ENCODE assay signal across 36 cellular contexts in the genomic region with DNA sequence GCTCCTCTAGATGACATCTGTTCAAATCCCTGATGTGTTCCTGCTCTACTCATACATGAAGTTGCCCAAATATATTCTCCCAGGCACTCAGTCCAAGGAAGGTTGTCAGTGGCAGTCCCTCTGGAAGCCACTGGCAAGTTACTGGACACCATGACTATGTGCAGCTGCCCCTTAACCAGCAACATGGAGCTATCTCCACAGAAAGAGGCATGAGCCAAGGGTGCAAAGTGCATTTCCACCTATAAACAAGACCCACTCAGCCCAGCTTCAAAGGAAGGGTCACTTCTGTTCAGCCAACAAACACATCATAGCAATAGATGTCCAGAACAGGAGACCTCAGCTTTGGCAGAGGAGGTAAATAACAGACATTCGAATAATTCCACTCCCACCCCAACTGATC.
"Had no signal": no experiment of that assay in that cellular context is flagged by ENCODE, and none has a peak within 500 bp of the region (broad histone marks: within the 10 kb centered on the region; RNA-seq: fewer than 3 reads in every experiment).

No MANE protein-coding gene starts in this region.

- H3K4me2 ChIP-seq: KMS-11, PC-9 had no signal

- H3K27ac ChIP-seq: brain microvascular endothelial cell, KMS-11, PC-9, RWPE1, SK-N-MC had no signal

- H3K4me3 Mint-ChIP-seq: activated B cell treated with CpG ODN at 0.5 μM for 24 hours; activated CD4-positive, alpha-beta memory T cell treated with anti-CD3 and anti-CD28 coated beads for 36 hours; activated naive CD4-positive, alpha-beta T cell treated with anti-CD3 and anti-CD28 coated beads for 36 hours; activated naive CD8-positive, alpha-beta T cell; activated naive CD8-positive, alpha-beta T cell treated with anti-CD3 and anti-CD28 coated beads, Interleukin-2, amount 50 U/mL, for 24 hours; activated T-cell treated with anti-CD3 and anti-CD28 coated beads, Interleukin-2, amount 50 U/mL, for 4 hours; activated T-helper 1 cell treated with anti-CD3 and anti-CD28 coated beads, Interleukin-12 subunit alpha, Interleukin-12 subunit beta, Interleukin-2, Interleukin-4 antibody, amounts not matched to agents 30 ng/mL and 10 ng/mL and 1 ng/mL, durations not matched to agents 14 hours and 24 hours and 36 hours; T-helper 1 cell treated with Interleukin-12 subunit alpha and Interleukin-12 subunit beta and Interleukin-4 antibody, amounts not matched to agents 30 μg/mL and 1 μg/mL, for 36 hours; T-helper 2 cell treated with Interferon-gamma antibody and Interleukin-4, amounts not matched to agents 5 μg/mL and 100 μg/mL, for 36 hours had no signal

- H3K36me3 ChIP-seq: brain microvascular endothelial cell had no signal

- DNase-seq: activated B cell treated with CpG ODN at 0.5 μM for 24 hours; activated CD4-positive, alpha-beta memory T cell treated with anti-CD3 and anti-CD28 coated beads for 36 hours; activated CD4-positive, alpha-beta T cell treated with anti-CD3 and anti-CD28 coated beads for 4 hours; activated CD4-positive, alpha-beta T cell treated with anti-CD3 and anti-CD28 coated beads, Interleukin-2, amount 50 U/mL, for 1 hour; activated CD4-positive, CD25-positive, alpha-beta regulatory T cell treated with anti-CD3 and anti-CD28 coated beads, Interleukin-2, amount 50 U/mL, for 72 hours; activated CD8-positive, alpha-beta memory T cell treated with anti-CD3 and anti-CD28 coated beads, Interleukin-2, amount 50 U/mL, for 4 hours; activated gamma-delta T cell treated with Interleukin-2 at 50 U/mL for 16 hours; activated naive CD4-positive, alpha-beta T cell treated with anti-CD3 and anti-CD28 coated beads for 36 hours; activated naive CD8-positive, alpha-beta T cell treated with anti-CD3 and anti-CD28 coated beads, Interleukin-2, amount 50 U/mL, for 24 hours; activated T-cell treated with anti-CD3 and anti-CD28 coated beads for 4 hours; activated T-cell treated with anti-CD3 and anti-CD28 coated beads, Interleukin-2, amount 50 U/mL, for 4 hours; anterior cingulate cortex; brain microvascular endothelial cell; central memory CD4-positive, alpha-beta T cell; MM.1S; MV-4-11; NCI-H1092; NCI-H1436 treated with DMSO at 0.1 percent for 48 hours; NCI-H1694 treated with DMSO at 0.1 percent for 48 hours; NCI-H2029; NCI-H2171; NCI-H510A; NCI-H526; NCI-H748 treated with DMSO at 0.1 percent for 48 hours; NK-92 treated with Interleukin-12 subunit alpha and Interleukin-12 subunit beta, amount 100 ng/mL, for 24 hours; PC-9; SIG-M5 had no signal

- H3K27ac Mint-ChIP-seq: activated B cell treated with CpG ODN at 0.5 μM for 24 hours; activated CD4-positive, alpha-beta memory T cell treated with anti-CD3 and anti-CD28 coated beads for 36 hours; activated naive CD4-positive, alpha-beta T cell treated with anti-CD3 and anti-CD28 coated beads for 36 hours; activated naive CD8-positive, alpha-beta T cell; activated naive CD8-positive, alpha-beta T cell treated with anti-CD3 and anti-CD28 coated beads, Interleukin-2, amount 50 U/mL, for 24 hours; activated T-helper 1 cell treated with anti-CD3 and anti-CD28 coated beads, Interleukin-12 subunit alpha, Interleukin-12 subunit beta, Interleukin-2, Interleukin-4 antibody, amounts not matched to agents 30 ng/mL and 10 ng/mL and 1 ng/mL, durations not matched to agents 14 hours and 24 hours and 36 hours; T-helper 1 cell treated with Interleukin-12 subunit alpha and Interleukin-12 subunit beta and Interleukin-4 antibody, amounts not matched to agents 30 μg/mL and 1 μg/mL, for 36 hours; T-helper 2 cell treated with Interferon-gamma antibody and Interleukin-4, amounts not matched to agents 5 μg/mL and 100 μg/mL, for 36 hours had no signal

- ATAC-seq: activated naive CD8-positive, alpha-beta T cell treated with anti-CD3 and anti-CD28 coated beads, Interleukin-2, amount 50 U/mL, for 24 hours; activated T-cell treated with anti-CD3 and anti-CD28 coated beads, Interleukin-2, amount 50 U/mL, for 4 hours had no signal

- H3K4me3 ChIP-seq: PC-9, SK-N-MC had no signal

- H2AFZ ChIP-seq: PC-9 had no signal

- FAIRE-seq: RCC 7860, TTC549 had no signal

- H3K27me3 ChIP-seq: brain microvascular endothelial cell had no signal

- H3K9ac ChIP-seq: KMS-11 had no signal

- H3K4me1 Mint-ChIP-seq: activated B cell treated with CpG ODN at 0.5 μM for 24 hours; activated naive CD8-positive, alpha-beta T cell treated with anti-CD3 and anti-CD28 coated beads, Interleukin-2, amount 50 U/mL, for 24 hours had no signal

- H3K27me3 Mint-ChIP-seq: activated CD4-positive, alpha-beta memory T cell treated with anti-CD3 and anti-CD28 coated beads for 36 hours; activated naive CD8-positive, alpha-beta T cell had no signal
